24 cellular contexts compared by ENCODE assay signal in the genomic region with DNA sequence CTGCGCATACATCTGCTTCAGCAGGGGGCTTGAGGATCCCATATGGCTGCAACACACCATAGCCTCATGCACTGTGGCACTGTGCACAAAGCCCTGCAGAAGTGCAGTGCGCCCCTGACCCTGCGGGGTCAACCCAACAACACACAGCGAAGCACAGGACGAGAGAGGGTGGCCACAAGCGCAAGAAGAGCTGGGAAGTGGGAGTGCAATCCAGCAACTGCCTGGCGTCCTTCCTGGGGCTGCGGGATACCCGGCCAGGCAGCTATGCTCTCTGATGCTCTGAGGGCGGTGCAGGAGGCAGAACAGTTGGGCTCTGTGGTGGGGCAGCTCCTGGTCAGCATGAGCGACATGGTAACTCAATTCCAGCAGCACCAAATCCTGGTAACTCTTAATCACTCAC. TPM values are rescaled to one million over a fixed set of nuclear protein-coding genes. Genes with fewer than 3 reads are reported as not detected.
A peak's percentile ranks its signal among the peaks of the same experiment; 100 is the strongest.
DNase-seq lines count a peak whose midpoint lies in the region; ATAC-seq, FAIRE-seq and TF ChIP-seq lines count a peak whose summit lies in the region.
"Had no signal": no experiment of that assay in that cellular context is flagged by ENCODE, and none has a peak within 500 bp of the region (broad histone marks: within the 10 kb centered on the region; RNA-seq: fewer than 3 reads in every experiment).

No MANE protein-coding gene starts in this region.

- no peak overlapping the region for H2AFZ ChIP-seq in HepG2 (ENCODE audit: low read length)

- in situ Hi-C loops in HepG2 (cut with HindIII; ENCODE audit: extremely low pct_ligation_motif_present, low pct_unique_long_range_greater_than_20kb): loop anchor here (5.0 kb wide), 1 partner anchor 66 kb away; no protein-coding TSS in a partner anchor

- peaks cover 84% of the 10 kb centered on the region for H3K4me1 ChIP-seq in HepG2 (ENCODE audit: insufficient read depth, low read length)

- no peak for TF ChIP-seq POLR2A in HepG2 (IDR thresholded peaks at IDR 0.05; ENCODE audit: insufficient read depth in 1 of 2, low read depth in 2 of 2, low read length in 2 of 2)

- H3K36me3 Mint-ChIP-seq in CD14-positive monocyte: no peaks in the 10 kb centered on the region

- H3K27ac Mint-ChIP-seq in CD14-positive monocyte: no peak overlapping the region

- TF ChIP-seq EP300 in HepG2 (IDR thresholded peaks at IDR 0.05; ENCODE audit: low read depth in 2 of 2, low read length in 2 of 2) (no peak), HepG2 (CRISPR knock-in tag; IDR thresholded peaks at IDR 0.05; ENCODE audit: borderline replicate concordance) (no peak)

- no peaks in the 10 kb centered on the region for H3K36me3 ChIP-seq in HepG2 (replicated peaks in 1 of 2; ENCODE audit: control insufficient read depth in 1 of 2, insufficient read depth in 2 of 2, low read length in 2 of 2)

- no TSS peak for BruUV-seq in HepG2 (replicated peaks; lab: Mats Ljungman, UMichigan)

- intact Hi-C loops in Right ventricle myocardium inferior (cut with DNase I): loop anchor here (2.0 kb wide), 1 partner anchor 69 kb away; no protein-coding TSS in a partner anchor
- intact Hi-C loops in left cardiac atrium (cut with DNase I): loop anchor here in 1 of 2 donors (10.0 kb wide), 1 partner anchor 331 kb away; a partner anchor contains a TSS
- intact Hi-C loops in HepG2 (cut with micrococcal nuclease; ENCODE audit: unreplicated experiment): no loop called here
- intact Hi-C loops in sciatic nerve (cut with DNase I): loop anchor here (5.0 kb wide), 1 partner anchor 66 kb away; no protein-coding TSS in a partner anchor
- intact Hi-C loops in CD14-positive monocyte (cut with micrococcal nuclease): loop anchor here in 1 of 2 donors (10.0 kb wide), 1 partner anchor 131 kb away; a partner anchor contains a TSS

- no peak overlapping the region for H3K4me3 Mint-ChIP-seq in CD14-positive monocyte

- no peaks in the 10 kb centered on the region for H4K20me1 ChIP-seq in HepG2 (ENCODE audit: insufficient read depth, low read length)

- TF ChIP-seq CTCF in HepG2 (CRISPR knock-in tag; IDR thresholded peaks at IDR 0.05) (no peak), CD14-positive monocyte (IDR thresholded peaks at IDR 0.05) (no peak)

- CTCF ChIA-PET in HepG2 (lab: Yijun Ruan, JAX; ENCODE audit: low intra/inter-chr PET ratio, low total read pairs): interaction anchor here (5.4 kb wide), 1 partner anchor 69 kb away, joined by 138 read pairs; a partner anchor contains a TSS

- no peak overlapping the region for H3K4me3 ChIP-seq in HepG2 (replicated peaks in 1 of 3; ENCODE audit: insufficient read depth in 1 of 3, low read depth in 2 of 3, low read length in 3 of 3)

- H3K27ac ChIP-seq in HepG2 (ENCODE audit: extremely low read length, insufficient read depth, low read length): no peak overlapping the region
- H3K27ac ChIP-seq: KMS-11 had no signal

- no peak for TF ChIP-seq RAD21 in HepG2 (CRISPR knock-in tag; IDR thresholded peaks at IDR 0.05)

- no peaks in the 10 kb centered on the region for H3K79me2 ChIP-seq in HepG2 (ENCODE audit: insufficient read depth, low read length)

- H3K9ac ChIP-seq in HepG2 (ENCODE audit: insufficient read depth, low read depth, low read length): no peak overlapping the region
- H3K9ac ChIP-seq: KMS-11 had no signal

- H3K27me3 ChIP-seq in HepG2 (ENCODE audit: control insufficient read depth in 1 of 2, insufficient read depth in 2 of 2, low read length in 2 of 2): peaks cover 0 to 24% of the 10 kb centered on the region in 2 experiments; a peak in 4 of 5 replicates

- peaks cover 11% of the 10 kb centered on the region for H3K4me1 Mint-ChIP-seq in CD14-positive monocyte

- 47% methylated on average over 11 of the region's 11 CpGs for WGBS in HepG2 (ENCODE audit: low lambda C conversion rate)

- no peak for FAIRE-seq in HepG2 (lab: Jason Lieb, UNC)
- FAIRE-seq: A204.1, GM19239, H1, HTR-8/SVneo had no signal

- no peak overlapping the region for H3K4me2 ChIP-seq in HepG2 (ENCODE audit: low read depth, low read length)
- H3K4me2 ChIP-seq: KMS-11 had no signal

- POLR2A ChIA-PET in HepG2 (lab: Yijun Ruan, JAX): interaction anchor here (1.6 to 2.9 kb wide), 2 partner anchors 31 to 184 kb away, joined by 3 to 20 read pairs; no protein-coding TSS in a partner anchor

- no peak for ATAC-seq in Right ventricle myocardium inferior
- no peak for ATAC-seq in left cardiac atrium
- ATAC-seq in HepG2: no peak
- ATAC-seq in sciatic nerve: no peak
- ATAC-seq in HG03469 (IDR thresholded peaks at IDR 0.05; ENCODE audit: unreplicated experiment): no peak
- ATAC-seq: HCT116, Panc1 had no signal

- peak; percentile 39 for DNase-seq in Right ventricle myocardium inferior (ENCODE audit: missing footprints)
- DNase-seq in left cardiac atrium: no peak
- no peak for DNase-seq in HepG2 (ENCODE audit: low spot score)
- DNase-seq in sciatic nerve (ENCODE audit: low spot score): peak; percentile 28
- DNase-seq in NCI-H1092 (lab: John Stamatoyannopoulos, UW): no peak
- no peak for DNase-seq in CD14-positive monocyte (ENCODE audit: low spot score)
- DNase-seq: DMS79; IMR-90; NCI-H1105; NCI-H146; NCI-H2029; NCI-H226; NCI-H524; NCI-H774; NK-92 treated with Interleukin-12 subunit alpha and Interleukin-12 subunit beta, amount 100 ng/mL, for 24 hours had no signal

- H3K9me3 ChIP-seq in HepG2 (ENCODE audit: low read length): no peaks in the 10 kb centered on the region

- peaks cover 8 to 14% (median 11%) of the 10 kb centered on the region in 3 donors for H3K27me3 Mint-ChIP-seq in CD14-positive monocyte (ENCODE audit: low read depth in 3 of 3)

- peaks cover 0 to 2% (median 0%) of the 10 kb centered on the region in 7 donors for H3K9me3 Mint-ChIP-seq in CD14-positive monocyte

TF ChIP-seq in HepG2, 621 proteins besides CTCF, POLR2A, EP300 and RAD21:
- no peak for TF ChIP-seq ZNF747 (CRISPR knock-in tag; IDR thresholded peaks at IDR 0.05; ENCODE audit: borderline replicate concordance)
- peak; percentile 34; the same call in 1 of the 2 replicates for TF ChIP-seq ZNF768 (CRISPR knock-in tag; IDR thresholded peaks at IDR 0.05)
- no peak for TF ChIP-seq FOSL2 (CRISPR knock-in tag; IDR thresholded peaks at IDR 0.05)
- no peak for TF ChIP-seq NR1H2 (CRISPR knock-in tag; IDR thresholded peaks at IDR 0.05; ENCODE audit: borderline replicate concordance, low read depth)
- no peak for TF ChIP-seq ZFP36L2 (CRISPR knock-in tag; IDR thresholded peaks at IDR 0.05)

RNA-seq across cellular contexts. Expression of a gene that starts 5.6 kb away (rescaled TPM):
- 135 TPM for total RNA-seq in Right ventricle myocardium inferior
- total RNA-seq in left cardiac atrium: 10 to 100 TPM; 27.9 to 55.0 TPM
- 38.2 and 41.6 TPM in 2 replicates for total RNA-seq in HepG2 (2016; rRNA removed; fragmentation: Illumina TruSeq; extraction: Trizol)
- 8.4 and 9.3 TPM in 2 replicates for total RNA-seq in HepG2 (2016; cell fraction: cytosol; rRNA removed; fragmentation: Illumina TruSeq; extraction: Trizol; ENCODE audit: low read depth)
- 34.8 and 43.4 TPM in 2 replicates for total RNA-seq in HepG2 (2016; cell fraction: insoluble cytoplasmic fraction; rRNA removed; fragmentation: Illumina TruSeq; extraction: Trizol)
- total RNA-seq in HepG2 (2016; cell fraction: membrane; rRNA removed; fragmentation: Illumina TruSeq; extraction: Trizol): 13.0 and 13.5 TPM in 2 replicates
- total RNA-seq in HepG2 (2016; cell fraction: nucleus; rRNA removed; fragmentation: Illumina TruSeq; extraction: Trizol): 42.3 and 48.2 TPM in 2 replicates
- 15.2 and 23.3 TPM in 2 replicates for polyA plus RNA-seq in HepG2 (2011; rRNA removed)
- polyA plus RNA-seq in HepG2 (2011; cell fraction: cytosol; rRNA removed): 16.5 and 17.1 TPM in 2 replicates
- polyA plus RNA-seq in HepG2 (2011; cell fraction: nucleus; rRNA removed): 43.9 and 56.8 TPM in 2 replicates
- polyA plus RNA-seq in HepG2 (2012): 4.3 and 9.3 TPM in 2 replicates
- polyA plus RNA-seq in HepG2 (2016; cell fraction: cytosol; fragmentation: Illumina TruSeq; extraction: Trizol; ENCODE audit: low read depth): 3.2 and 3.4 TPM in 2 replicates
- polyA plus RNA-seq in HepG2 (2016; cell fraction: insoluble cytoplasmic fraction; fragmentation: Illumina TruSeq; extraction: Trizol; ENCODE audit: low read depth): 47.8 and 50.2 TPM in 2 replicates
- polyA plus RNA-seq in HepG2 (2016; cell fraction: membrane; fragmentation: Illumina TruSeq; extraction: Trizol; ENCODE audit: low read depth): 9.9 TPM in 2 replicates
- polyA plus RNA-seq in HepG2 (2016; cell fraction: nucleus; fragmentation: Illumina TruSeq; extraction: Trizol; ENCODE audit: insufficient read depth, low read depth): 98.7 and 99.6 TPM in 2 replicates
- 0.07 and 45.1 TPM in 2 replicates for polyA minus RNA-seq in HepG2 (2011; rRNA and poly(A)+ RNA removed; ENCODE audit: low replicate concordance)
- polyA minus RNA-seq in HepG2 (2011; cell fraction: cytosol; rRNA and poly(A)+ RNA removed): 11.7 and 16.0 TPM in 2 replicates
- polyA minus RNA-seq in HepG2 (2011; cell fraction: nucleus; rRNA and poly(A)+ RNA removed): 13.9 and 19.8 TPM in 2 replicates
- 27.4 TPM for total RNA-seq in sciatic nerve
- 10 to 100 TPM; 27.6 to 32.0 TPM for polyA plus RNA-seq in CD14-positive monocyte

RNA-seq across cellular contexts. Expression of a gene that starts 18.4 kb away (rescaled TPM):
- total RNA-seq in Right ventricle myocardium inferior (0.14 TPM), left cardiac atrium (under 1 TPM in 1 of 2 donors, not detected in 1; 0.38 TPM), HepG2 (2016; rRNA removed; fragmentation: Illumina TruSeq; extraction: Trizol) (not detected in 2 replicates), sciatic nerve (not detected)
- total RNA-seq in HepG2 (2016; cell fraction: cytosol; rRNA removed; fragmentation: Illumina TruSeq; extraction: Trizol; ENCODE audit: low read depth): not detected in 2 replicates
- not detected in 2 replicates for total RNA-seq in HepG2 (2016; cell fraction: insoluble cytoplasmic fraction; rRNA removed; fragmentation: Illumina TruSeq; extraction: Trizol)
- not detected in 2 replicates for total RNA-seq in HepG2 (2016; cell fraction: membrane; rRNA removed; fragmentation: Illumina TruSeq; extraction: Trizol)
- total RNA-seq in HepG2 (2016; cell fraction: nucleus; rRNA removed; fragmentation: Illumina TruSeq; extraction: Trizol): not detected in 2 replicates
- polyA plus RNA-seq in HepG2 (2011; rRNA removed) (0.04 and 0.05 TPM in 2 replicates), CD14-positive monocyte (not detected)
- polyA plus RNA-seq in HepG2 (2011; cell fraction: cytosol; rRNA removed): not detected in 2 replicates
- polyA plus RNA-seq in HepG2 (2011; cell fraction: nucleus; rRNA removed): 0.06 and 0.14 TPM in 2 replicates
- not detected in 2 replicates for polyA plus RNA-seq in HepG2 (2012)
- not detected in 2 replicates for polyA plus RNA-seq in HepG2 (2016; cell fraction: cytosol; fragmentation: Illumina TruSeq; extraction: Trizol; ENCODE audit: low read depth)
- not detected in 2 replicates for polyA plus RNA-seq in HepG2 (2016; cell fraction: insoluble cytoplasmic fraction; fragmentation: Illumina TruSeq; extraction: Trizol; ENCODE audit: low read depth)
- polyA plus RNA-seq in HepG2 (2016; cell fraction: membrane; fragmentation: Illumina TruSeq; extraction: Trizol; ENCODE audit: low read depth): not detected in 2 replicates
- polyA plus RNA-seq in HepG2 (2016; cell fraction: nucleus; fragmentation: Illumina TruSeq; extraction: Trizol; ENCODE audit: insufficient read depth, low read depth): not detected in 2 replicates
- polyA minus RNA-seq in HepG2 (2011; rRNA and poly(A)+ RNA removed; ENCODE audit: low replicate concordance): not detected in 2 replicates
- not detected in 2 replicates for polyA minus RNA-seq in HepG2 (2011; cell fraction: cytosol; rRNA and poly(A)+ RNA removed)
- polyA minus RNA-seq in HepG2 (2011; cell fraction: nucleus; rRNA and poly(A)+ RNA removed): 0.75 TPM in 1 of 2 replicates, not detected in the other
- total RNA-seq: H1, IMR-90, SK-MEL-5 had no signal
- polyA plus RNA-seq: IMR-90 had no signal

Comparison
In these comparisons a context has a peak if more than half of its experiments do, and no peak if none do; other contexts are left out.
1. DNase-seq: peak in Right ventricle myocardium inferior (single experiment) and sciatic nerve (single experiment); none in left cardiac atrium (single experiment), HepG2 (single experiment), NCI-H1092 (single experiment) and CD14-positive monocyte (single experiment).